ENCODE assay signal across 17 cellular contexts in the genomic region with DNA sequence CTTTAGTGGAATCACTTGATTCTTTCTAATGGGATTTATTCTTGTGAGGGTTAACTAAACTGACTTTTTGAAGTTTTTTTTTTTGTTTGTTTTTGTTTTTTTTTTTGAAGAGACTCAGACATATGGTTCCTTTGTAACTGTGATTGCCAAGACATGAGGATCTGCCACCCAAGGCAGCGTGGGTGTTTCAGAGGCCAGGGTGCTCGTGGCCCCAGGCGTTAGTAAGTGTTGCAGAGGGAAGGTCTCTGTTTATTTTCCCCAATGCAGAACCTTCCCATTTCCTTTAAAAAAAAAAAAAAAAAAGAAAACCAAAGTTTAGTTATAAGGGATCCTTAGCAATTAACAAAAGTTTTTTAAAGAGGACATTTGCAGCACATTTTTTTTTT.
DNase-seq lines count a peak whose midpoint lies in the region; ATAC-seq, FAIRE-seq and TF ChIP-seq lines count a peak whose summit lies in the region.
"Had no signal": no experiment of that assay in that cellular context is flagged by ENCODE, and none has a peak within 500 bp of the region (broad histone marks: within the 10 kb centered on the region; RNA-seq: fewer than 3 reads in every experiment).

No MANE protein-coding gene starts in this region.

- peaks cover 0 to 3% (median 0%) of the 10 kb centered on the region in 4 donors for H3K9me3 ChIP-seq in sigmoid colon
- H3K9me3 ChIP-seq: HAP-1 had no signal

- H3K4me3 ChIP-seq in sigmoid colon: no peak overlapping the region
- H3K4me3 ChIP-seq: HAP-1 had no signal

- TF ChIP-seq EP300 in sigmoid colon (IDR thresholded peaks at IDR 0.05): no peak

- no peak overlapping the region for H3K27ac ChIP-seq in sigmoid colon

- no peaks in the 10 kb centered on the region for H3K4me1 ChIP-seq in sigmoid colon
- H3K4me1 ChIP-seq: Caco-2 had no signal

- no peaks in the 10 kb centered on the region for H3K27me3 ChIP-seq in sigmoid colon

- no peaks in the 10 kb centered on the region for H3K36me3 ChIP-seq in sigmoid colon
- H3K36me3 ChIP-seq: HAP-1 had no signal

- WGBS in sigmoid colon, 2 donors: 78 to 82% methylated on average over 3 of the region's 3 CpGs

- intact Hi-C loops in sigmoid colon (cut with DNase I): no loop called here
- intact Hi-C loops in posterior vena cava (cut with DNase I): no loop called here

- FAIRE-seq in endometrium (lab: Jason Lieb, UNC): peak; percentile 77
- FAIRE-seq: G401.6, GM12892, H54 had no signal

- no peaks in the 10 kb centered on the region for H3K36me3 Mint-ChIP-seq in nephron progenitor cell (ENCODE audit: low read depth)
- H3K36me3 Mint-ChIP-seq: CD4-positive, alpha-beta memory T cell had no signal

- H3K4me3 Mint-ChIP-seq in nephron progenitor cell: no peak overlapping the region
- H3K4me3 Mint-ChIP-seq: CD4-positive, alpha-beta memory T cell; HFFc6 had no signal

- peaks cover 6% of the 10 kb centered on the region for H3K4me1 Mint-ChIP-seq in nephron progenitor cell
- H3K4me1 Mint-ChIP-seq: CD4-positive, alpha-beta memory T cell had no signal

- H3K9me3 Mint-ChIP-seq in nephron progenitor cell: peaks cover 24% of the 10 kb centered on the region

- no peak for TF ChIP-seq POLR2A in sigmoid colon (IDR thresholded peaks at IDR 0.05)

- ATAC-seq in stimulated activated naive CD8-positive, alpha-beta T cell treated with anti-CD3 and anti-CD28 coated beads, Interleukin-15, Interleukin-2, amounts not matched to agents 100 U/mL and 50 U/mL, for 24 hours: no peak

- no peak overlapping the region for H3K27ac Mint-ChIP-seq in nephron progenitor cell
- H3K27ac Mint-ChIP-seq: CD4-positive, alpha-beta memory T cell; HFFc6 had no signal

- no peak for TF ChIP-seq CTCF in sigmoid colon (IDR thresholded peaks at IDR 0.05)
- no peak for TF ChIP-seq CTCF in nephron progenitor cell (IDR thresholded peaks at IDR 0.05)

- peak; percentile 21 for DNase-seq in COLO829 (ENCODE audit: low spot score)
- DNase-seq in sigmoid colon: peak; percentile 26
- no peak for DNase-seq in posterior vena cava (ENCODE audit: low spot score)
- DNase-seq in nephron progenitor cell: no peak
- no peak for DNase-seq in stimulated activated naive CD8-positive, alpha-beta T cell treated with anti-CD3 and anti-CD28 coated beads, Interleukin-15, Interleukin-2, amounts not matched to agents 100 U/mL and 50 U/mL, for 24 hours
- DNase-seq: C1 segment of cervical spinal cord; CD4-positive, alpha-beta memory T cell; DMS153; DND-41; GOT3; HFFc6 had no signal

- H3K27me3 Mint-ChIP-seq in nephron progenitor cell (ENCODE audit: low read depth, poor library complexity): peaks cover 2% of the 10 kb centered on the region
- H3K27me3 Mint-ChIP-seq: CD4-positive, alpha-beta memory T cell had no signal

Comparison
In these comparisons a context has a peak if more than half of its experiments do, and no peak if none do; other contexts are left out.
1. DNase-seq: peak in COLO829 (single experiment) and sigmoid colon (single experiment); none in posterior vena cava (single experiment), nephron progenitor cell (single experiment) and stimulated activated naive CD8-positive, alpha-beta T cell treated with anti-CD3 and anti-CD28 coated beads, Interleukin-15, Interleukin-2, amounts not matched to agents 100 U/mL and 50 U/mL, for 24 hours (single experiment).